In genomic region chr3:72338942-72339749, GRCh38 we compare ENCODE assay signal across 8 cellular contexts.
DNase-seq lines count a peak whose midpoint lies in the region; ATAC-seq, FAIRE-seq and TF ChIP-seq lines count a peak whose summit lies in the region.

No MANE protein-coding gene starts in this region.

- peak; percentile 78 for ATAC-seq in omental fat pad (ENCODE audit: low FRiP score)
- ATAC-seq in GM18519 (IDR thresholded peaks at IDR 0.05; ENCODE audit: low FRiP score, unreplicated experiment): no peak

- peak overlapping the region; percentile 15; the same call in 1 of the 2 replicates for H3K18ac ChIP-seq in H1 (ENCODE audit: extremely low read depth, low read length)

- H2BK15ac ChIP-seq in H1 (ENCODE audit: low read length): no peak overlapping the region; the same call in 1 of the 2 replicates

- peak overlapping the region; percentile 44 for H4K5ac ChIP-seq in H1 (ENCODE audit: insufficient read length, low read depth, low read length)

- no peaks in the 10 kb centered on the region; a peak in 1 of 7 replicates for H3K27me3 ChIP-seq in H1 (replicated peaks in 1 of 4; ENCODE audit: control insufficient read depth in 3 of 4, extremely low read depth in 1 of 4, insufficient read depth in 3 of 4, low read length in 3 of 4)
- no peaks in the 10 kb centered on the region for H3K27me3 ChIP-seq in CD4-positive, alpha-beta memory T cell (ENCODE audit: insufficient read depth, low read length)

- no peak overlapping the region for H3K27ac Mint-ChIP-seq in CD4-positive, alpha-beta memory T cell

- peak overlapping the region; percentile 6; the same call in 1 of the 2 replicates for H2BK5ac ChIP-seq in H1 (ENCODE audit: low read depth, low read length)

- no peak overlapping the region for H3K23ac ChIP-seq in H1 (ENCODE audit: insufficient read length)

- WGBS in H1 (ENCODE audit: extremely low coverage in 1 of 2, insufficient coverage in 1 of 2, insufficient read length in 1 of 2, insufficient replicate concordance in 2 of 2, low coverage in 1 of 2, low lambda C conversion rate in 2 of 2, missing lambda C conversion rate in 1 of 2), 2 experiments: 96% methylated on average over 11 of the region's 11 CpGs; no CpG with 5 or more reads in 1 of the 2 experiments

- peaks cover 0 to 5% of the 10 kb centered on the region in 2 experiments for H4K20me1 ChIP-seq in H1 (replicated peaks in 1 of 2; ENCODE audit: control insufficient read depth in 1 of 2, insufficient read depth in 2 of 2, low read length in 2 of 2)

- no peak overlapping the region for H3K56ac ChIP-seq in H1 (replicated peaks; ENCODE audit: insufficient read length, low read depth, low read length)

- H3K23me2 ChIP-seq in H1 (ENCODE audit: low read depth, low read length): peaks cover 6% of the 10 kb centered on the region

- no peak overlapping the region for H3K4ac ChIP-seq in H1 (replicated peaks; ENCODE audit: insufficient read length, low read depth, low read length)

- H3K27me3 Mint-ChIP-seq in CD4-positive, alpha-beta memory T cell: no peaks in the 10 kb centered on the region

- H2AK5ac ChIP-seq in H1 (ENCODE audit: low read depth, low read length): no peak overlapping the region

- no peak for TF ChIP-seq CTCF in RWPE1 (conservative IDR thresholded peaks at IDR 0.05; ENCODE audit: low read depth)
- TF ChIP-seq CTCF in H1 (IDR thresholded peaks at IDR 0.05; ENCODE audit: control extremely low read depth in 1 of 3, insufficient read depth in 1 of 3, low read depth in 1 of 3, low read length in 3 of 3): no peak
- no peak for TF ChIP-seq CTCF in omental fat pad (IDR thresholded peaks at IDR 0.05)

- H3K36me3 Mint-ChIP-seq in CD4-positive, alpha-beta memory T cell: no peaks in the 10 kb centered on the region

- intact Hi-C loops in CD4-positive, alpha-beta memory T cell (cut with micrococcal nuclease): no loop called here

- H4K8ac ChIP-seq in H1 (ENCODE audit: extremely low read depth, insufficient read depth, low read length): peak overlapping the region; percentile 62

- no peak overlapping the region for H3K4me3 ChIP-seq in H1 (ENCODE audit: extremely low read depth in 1 of 4, insufficient read depth in 2 of 4, low read depth in 3 of 4, low read length in 4 of 4)
- no peak overlapping the region for H3K4me3 ChIP-seq in CD4-positive, alpha-beta memory T cell (ENCODE audit: low read length in 2 of 2)

- no peak for TF ChIP-seq RAD21 in H1 (IDR thresholded peaks at IDR 0.05 in 1 of 2, conservative IDR thresholded peaks at IDR 0.05 in 1 of 2; ENCODE audit: low read depth in 2 of 2, low read length in 2 of 2)

- H4K91ac ChIP-seq in H1 (replicated peaks; ENCODE audit: insufficient read length, low read length): peak overlapping the region; percentile 81

- no peak overlapping the region; a peak in 1 of 7 replicates for H3K9ac ChIP-seq in H1 (replicated peaks in 1 of 4; ENCODE audit: extremely low read depth in 1 of 4, low read depth in 3 of 4, low read length in 3 of 4)

- CTCF ChIA-PET in RWPE1 (lab: Yijun Ruan, JAX) (no interaction called here), H1 (lab: Charles Lee; ENCODE audit: partially characterized antibody) (interaction anchor here (0.7 to 3.1 kb wide), 5 partner anchors 9 to 472 kb away, joined by 3 to 14 read pairs (median 3); no protein-coding TSS in a partner anchor)
- CTCF ChIA-PET in CD4-positive, alpha-beta memory T cell (lab: Charles Lee; ENCODE audit: partially characterized antibody): no interaction called here

- peak overlapping the region; percentile 62; the same call in 1 of the 2 replicates for H2AFZ ChIP-seq in H1 (ENCODE audit: low read length)

- H3K9me3 ChIP-seq in H1 (ENCODE audit: insufficient read depth in 2 of 2, low read depth in 1 of 2, low read length in 1 of 2): no peaks in the 10 kb centered on the region
- H3K9me3 ChIP-seq in CD4-positive, alpha-beta memory T cell (ENCODE audit: control insufficient read depth in 1 of 2, low read length in 2 of 2): no peaks in the 10 kb centered on the region

- peak; percentile 7 for DNase-seq in NCI-H345 (lab: John Stamatoyannopoulos, UW)
- DNase-seq in NCI-H345 treated with DMSO at 0.1 percent for 48 hours (lab: John Stamatoyannopoulos, UW; ENCODE audit: unreplicated experiment): no peak
- peak; percentile 83 for DNase-seq in RWPE1 (ENCODE audit: low spot score)
- no peak for DNase-seq in H1 (ENCODE audit: low read depth in 1 of 2, low spot score in 2 of 2)
- peak; percentile 51 for DNase-seq in omental fat pad (ENCODE audit: low spot score)
- DNase-seq in RPMI8226: no peak
- DNase-seq in CD4-positive, alpha-beta memory T cell: no peak

- H2BK12ac ChIP-seq in H1 (ENCODE audit: low read depth, low read length): peak overlapping the region; percentile 69; the same call in 1 of the 2 replicates

- H3K4me2 ChIP-seq in H1 (ENCODE audit: insufficient read depth in 1 of 2, low read depth in 2 of 2, low read length in 2 of 2): no peak overlapping the region

- H3K14ac ChIP-seq in H1 (ENCODE audit: insufficient read length): no peak overlapping the region

- H3K36me3 ChIP-seq in H1 (ENCODE audit: control insufficient read depth in 2 of 4, insufficient read depth in 4 of 4, low read length in 3 of 4): no peaks in the 10 kb centered on the region
- H3K36me3 ChIP-seq in CD4-positive, alpha-beta memory T cell (ENCODE audit: insufficient read depth, low read length): no peaks in the 10 kb centered on the region

- H3K27ac ChIP-seq in RWPE1: peak overlapping the region; percentile 91
- no peak overlapping the region for H3K27ac ChIP-seq in H1 (ENCODE audit: low read depth, low read length)
- H3K27ac ChIP-seq in CD4-positive, alpha-beta memory T cell (ENCODE audit: low read depth, low read length): no peak overlapping the region

- TF ChIP-seq EP300 in H1 (IDR thresholded peaks at IDR 0.05; ENCODE audit: borderline replicate concordance in 1 of 2, low read depth in 2 of 2, low read length in 2 of 2): no peak

- peak overlapping the region; percentile 94; the same call in 1 of the 2 replicates for H2BK20ac ChIP-seq in H1 (ENCODE audit: low read length)

- TF ChIP-seq POLR2A in H1 (IDR thresholded peaks at IDR 0.05; ENCODE audit: control extremely low read depth in 1 of 2, low read depth in 2 of 2, low read length in 2 of 2): no peak

- H2BK120ac ChIP-seq in H1 (replicated peaks; ENCODE audit: low read depth, low read length): no peak overlapping the region

- H3K79me2 ChIP-seq in H1 (ENCODE audit: control insufficient read depth in 1 of 2, insufficient read depth in 2 of 2, low read length in 2 of 2): no peaks in the 10 kb centered on the region

- no peak for FAIRE-seq in H1 (lab: Jason Lieb, UNC)

- H3K79me1 ChIP-seq in H1 (ENCODE audit: low read depth, low read length): no peaks in the 10 kb centered on the region

- no peak overlapping the region for H3K4me3 Mint-ChIP-seq in CD4-positive, alpha-beta memory T cell

- H3K9me3 Mint-ChIP-seq in CD4-positive, alpha-beta memory T cell: no peaks in the 10 kb centered on the region

- peaks cover 3 to 17% (median 9%) of the 10 kb centered on the region in 4 experiments for H3K4me1 ChIP-seq in H1 (replicated peaks in 1 of 4; ENCODE audit: control insufficient read depth in 3 of 4, insufficient read depth in 4 of 4, low read length in 3 of 4)
- peaks cover 15% of the 10 kb centered on the region for H3K4me1 ChIP-seq in CD4-positive, alpha-beta memory T cell (ENCODE audit: insufficient read depth, low read length)

- POLR2A ChIA-PET in RWPE1 (lab: Yijun Ruan, JAX; ENCODE audit: low non-redundant PET) (interaction anchor here (0.7 kb wide), 1 partner anchor 509 kb away, joined by 3 read pairs; the partner anchor contains the start of gene SHQ1), H1 (lab: Charles Lee; ENCODE audit: partially characterized antibody) (no interaction called here)
- POLR2A ChIA-PET in CD4-positive, alpha-beta memory T cell (lab: Charles Lee; ENCODE audit: partially characterized antibody): no interaction called here

- H3K4me1 Mint-ChIP-seq in CD4-positive, alpha-beta memory T cell: peaks cover 10 to 17% (median 14%) of the 10 kb centered on the region in 4 donors

TF ChIP-seq in H1, 55 proteins besides CTCF, POLR2A, EP300 and RAD21:
- TF ChIP-seq TAF1 (IDR thresholded peaks at IDR 0.05; ENCODE audit: low read depth, low read length) (no peak), TBP (IDR thresholded peaks at IDR 0.05; ENCODE audit: low read depth, low read length) (no peak), POLR2AphosphoS5 (IDR thresholded peaks at IDR 0.05; ENCODE audit: low read depth, low read length) (no peak), RBBP5 (IDR thresholded peaks at IDR 0.05; ENCODE audit: borderline replicate concordance, low read depth, low read length) (no peak), GABPA (IDR thresholded peaks at IDR 0.05; ENCODE audit: borderline replicate concordance, insufficient read depth, low read length) (no peak), E2F6 (IDR thresholded peaks at IDR 0.05) (no peak), MAX (IDR thresholded peaks at IDR 0.05) (no peak), NRF1 (IDR thresholded peaks at IDR 0.05; ENCODE audit: low read depth, low read length) (no peak), SIN3A (conservative IDR thresholded peaks at IDR 0.05 in 1 of 2, IDR thresholded peaks at IDR 0.05 in 1 of 2; ENCODE audit: low read depth in 1 of 2, low read length in 2 of 2) (no peak), RNF2 (IDR thresholded peaks at IDR 0.05; ENCODE audit: borderline replicate concordance, low read depth, low read length, missing control alignments, poor library complexity, severe bottlenecking) (no peak), BCL11A (IDR thresholded peaks at IDR 0.05; ENCODE audit: low read depth in 2 of 2, low read length in 2 of 2) (no peak)

Comparison
In these comparisons a context has a peak if more than half of its experiments do, and no peak if none do; other contexts are left out.
1. DNase-seq: peak in NCI-H345 (single experiment), RWPE1 (single experiment) and omental fat pad (single experiment); none in NCI-H345 treated with DMSO at 0.1 percent for 48 hours (single experiment), H1 (0 of 2), RPMI8226 (single experiment) and CD4-positive, alpha-beta memory T cell (0 of 5).